In genomic region chr17:4747847-4748246, GRCh38 we compare ENCODE assay signal across 11 cellular contexts. TPM values are rescaled to one million over a fixed set of nuclear protein-coding genes. Genes with fewer than 3 reads are reported as not detected.
A peak's percentile ranks its signal among the peaks of the same experiment; 100 is the strongest.
DNase-seq lines count a peak whose midpoint lies in the region; ATAC-seq and TF ChIP-seq lines count a peak whose summit lies in the region.
"Had no signal": no experiment of that assay in that cellular context is flagged by ENCODE, and none has a peak within 500 bp of the region (broad histone marks: within the 10 kb centered on the region; RNA-seq: fewer than 3 reads in every experiment).

No MANE protein-coding gene starts in this region.

- no peaks in the 10 kb centered on the region for H3K9me3 ChIP-seq in BLaER1
- H3K9me3 ChIP-seq in HEK293 (ENCODE audit: control insufficient read depth, insufficient read depth, low read depth, low read length) = no peaks in the 10 kb centered on the region

- intact Hi-C loops in activated B cell treated with CpG ODN at 0.5 μM for 24 hours (cut with micrococcal nuclease) = no loop called here

- no peaks in the 10 kb centered on the region for H4K20me1 ChIP-seq in BLaER1

- H3K27me3 Mint-ChIP-seq in activated B cell treated with CpG ODN at 0.5 μM for 24 hours = peaks cover 22% of the 10 kb centered on the region
- peaks cover 3 to 19% (median 15%) of the 10 kb centered on the region in 3 donors for H3K27me3 Mint-ChIP-seq in immature natural killer cell (ENCODE audit: low read depth in 3 of 3)

- no peak for TF ChIP-seq CTCF in HEK293 (tag by site-specific recombination; IDR thresholded peaks at IDR 0.05)
- TF ChIP-seq CTCF in activated B cell treated with CpG ODN at 0.5 μM for 24 hours (IDR thresholded peaks at IDR 0.05) = no peak

- CTCF ChIA-PET in HEK293 (lab: Yijun Ruan, JAX) = interaction anchor here (0.9 kb wide), 1 partner anchor 17 kb away, joined by 3 read pairs; the partner anchor contains the start of gene MED11
- CTCF ChIA-PET in activated B cell treated with CpG ODN at 0.5 μM for 24 hours (lab: Charles Lee) = no interaction called here

- POLR2A ChIA-PET in HEK293 (lab: Yijun Ruan, JAX) (no interaction called here), activated B cell treated with CpG ODN at 0.5 μM for 24 hours (lab: Charles Lee) (interaction anchor here (0.7 kb wide), 1 partner anchor 396 kb away, joined by 5 read pairs; no protein-coding TSS in a partner anchor)

- DNase-seq in activated B cell treated with CpG ODN at 0.5 μM for 24 hours (no peak), immature natural killer cell (no peak), NCI-H69 (lab: John Stamatoyannopoulos, UW) (no peak), NCI-H2107 treated with DMSO at 0.1 percent for 48 hours (lab: John Stamatoyannopoulos, UW; ENCODE audit: unreplicated experiment) (no peak), AG08396 (ENCODE audit: low spot score) (no peak)
- DNase-seq in activated CD4-positive, CD25-positive, alpha-beta regulatory T cell treated with anti-CD3 and anti-CD28 coated beads, Interleukin-2, amount 50 U/mL, for 72 hours = no peak
- DNase-seq: HCEC 1CT, kidney glomerular epithelial cell had no signal

- H3K4me1 Mint-ChIP-seq in activated B cell treated with CpG ODN at 0.5 μM for 24 hours (peaks cover 13% of the 10 kb centered on the region), immature natural killer cell (peaks cover 5 to 12% of the 10 kb centered on the region in 2 donors)

- no peaks in the 10 kb centered on the region for H3K36me3 Mint-ChIP-seq in activated B cell treated with CpG ODN at 0.5 μM for 24 hours (ENCODE audit: low read depth)
- no peaks in the 10 kb centered on the region for H3K36me3 Mint-ChIP-seq in immature natural killer cell

- H3K9me3 Mint-ChIP-seq in activated B cell treated with CpG ODN at 0.5 μM for 24 hours (no peaks in the 10 kb centered on the region), immature natural killer cell (no peaks in the 10 kb centered on the region)

- H3K4me1 ChIP-seq in BLaER1 = peaks cover 74% of the 10 kb centered on the region
- H3K4me1 ChIP-seq in HEK293 (ENCODE audit: control insufficient read depth, insufficient read depth, low read length) = no peaks in the 10 kb centered on the region

- peak; percentile 61 for ATAC-seq in activated B cell treated with CpG ODN at 0.5 μM for 24 hours (ENCODE audit: low read depth)

- no peak overlapping the region for H3K9ac ChIP-seq in BLaER1

- H3K36me3 ChIP-seq in BLaER1 (no peaks in the 10 kb centered on the region), HEK293 (ENCODE audit: control insufficient read depth in 2 of 2, insufficient read depth in 1 of 2, low read length in 2 of 2) (no peaks in the 10 kb centered on the region)

- H3K27ac ChIP-seq in BLaER1 = peak overlapping the region; percentile 52
- H3K27ac ChIP-seq in HEK293 (ENCODE audit: extremely low read depth, low read depth, low read length) = no peak overlapping the region

- peaks cover 1% of the 10 kb centered on the region; the same call in 1 of the 2 replicates for H3K27me3 ChIP-seq in BLaER1

- H3K4me3 Mint-ChIP-seq in activated B cell treated with CpG ODN at 0.5 μM for 24 hours = peak overlapping the region; percentile 55
- peak overlapping the region in 3 of 5 donors; percentile 19 to 55 (median 25) for H3K4me3 Mint-ChIP-seq in immature natural killer cell

- peak overlapping the region; percentile 13 for H3K4me3 ChIP-seq in BLaER1
- H3K4me3 ChIP-seq in HEK293 (ENCODE audit: low read depth, low read length) = no peak overlapping the region

- H3K27ac Mint-ChIP-seq in activated B cell treated with CpG ODN at 0.5 μM for 24 hours (no peak overlapping the region), immature natural killer cell (peak overlapping the region in 2 of 6 donors; percentile 25 to 33)

- peak overlapping the region; percentile 66 for H3K4me2 ChIP-seq in BLaER1

TF ChIP-seq in HEK293, 187 proteins besides CTCF, POLR2A, EP300 and RAD21:
- TF ChIP-seq, protein P1, sequence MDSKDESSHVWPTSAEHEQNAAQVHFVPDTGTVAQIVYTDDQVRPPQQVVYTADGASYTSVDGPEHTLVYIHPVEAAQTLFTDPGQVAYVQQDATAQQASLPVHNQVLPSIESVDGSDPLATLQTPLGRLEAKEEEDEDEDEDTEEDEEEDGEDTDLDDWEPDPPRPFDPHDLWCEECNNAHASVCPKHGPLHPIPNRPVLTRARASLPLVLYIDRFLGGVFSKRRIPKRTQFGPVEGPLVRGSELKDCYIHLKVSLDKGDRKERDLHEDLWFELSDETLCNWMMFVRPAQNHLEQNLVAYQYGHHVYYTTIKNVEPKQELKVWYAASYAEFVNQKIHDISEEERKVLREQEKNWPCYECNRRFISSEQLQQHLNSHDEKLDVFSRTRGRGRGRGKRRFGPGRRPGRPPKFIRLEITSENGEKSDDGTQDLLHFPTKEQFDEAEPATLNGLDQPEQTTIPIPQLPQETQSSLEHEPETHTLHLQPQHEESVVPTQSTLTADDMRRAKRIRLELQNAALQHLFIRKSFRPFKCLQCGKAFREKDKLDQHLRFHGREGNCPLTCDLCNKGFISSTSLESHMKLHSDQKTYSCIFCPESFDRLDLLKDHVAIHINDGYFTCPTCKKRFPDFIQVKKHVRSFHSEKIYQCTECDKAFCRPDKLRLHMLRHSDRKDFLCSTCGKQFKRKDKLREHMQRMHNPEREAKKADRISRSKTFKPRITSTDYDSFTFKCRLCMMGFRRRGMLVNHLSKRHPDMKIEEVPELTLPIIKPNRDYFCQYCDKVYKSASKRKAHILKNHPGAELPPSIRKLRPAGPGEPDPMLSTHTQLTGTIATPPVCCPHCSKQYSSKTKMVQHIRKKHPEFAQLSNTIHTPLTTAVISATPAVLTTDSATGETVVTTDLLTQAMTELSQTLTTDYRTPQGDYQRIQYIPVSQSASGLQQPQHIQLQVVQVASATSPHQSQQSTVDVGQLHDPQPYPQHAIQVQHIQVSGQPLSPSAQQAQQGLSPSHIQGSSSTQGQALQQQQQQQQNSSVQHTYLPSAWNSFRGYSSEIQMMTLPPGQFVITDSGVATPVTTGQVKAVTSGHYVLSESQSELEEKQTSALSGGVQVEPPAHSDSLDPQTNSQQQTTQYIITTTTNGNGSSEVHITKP (tag by site-specific recombination; IDR thresholded peaks at IDR 0.05) = 0 out of 2 replicates have a peak, but pooled peaks have one; percentile 19
- TF ChIP-seq GFI1B (tag by site-specific recombination; IDR thresholded peaks at IDR 0.05) = no peak
TF ChIP-seq in HEK293: peak in this region for 1.

RNA-seq across cellular contexts. Expression of gene CXCL16, which starts 8.1 kb away (rescaled TPM):
- total RNA-seq in activated B cell treated with CpG ODN at 0.5 μM for 24 hours = 3.0 and 3.5 TPM in 2 replicates
- polyA plus RNA-seq in immature natural killer cell = 1 to 10 TPM; 1.1 to 2.2 (median 1.1) TPM

RNA-seq across cellular contexts. Expression of gene ZMYND15, which starts 8.2 kb away (rescaled TPM):
- total RNA-seq in activated B cell treated with CpG ODN at 0.5 μM for 24 hours = 0.15 and 0.31 TPM in 2 replicates
- not detected for polyA plus RNA-seq in immature natural killer cell

RNA-seq across cellular contexts. Expression of gene MED11, which starts 16.6 kb away (rescaled TPM):
- total RNA-seq in activated B cell treated with CpG ODN at 0.5 μM for 24 hours = 22.9 and 23.6 TPM in 2 replicates
- polyA plus RNA-seq in immature natural killer cell = 10 to 100 TPM; 26.2 to 52.1 (median 37.6) TPM

RNA-seq across cellular contexts. Expression of gene TM4SF5, which starts 23.8 kb away (rescaled TPM):
- not detected in 2 replicates for total RNA-seq in activated B cell treated with CpG ODN at 0.5 μM for 24 hours
- polyA plus RNA-seq in immature natural killer cell = not detected
- total RNA-seq: epithelial cell of proximal tubule had no signal

RNA-seq across cellular contexts. Expression of gene ARRB2, which starts 37.4 kb away (rescaled TPM):
- 45.1 and 52.0 TPM in 2 replicates for total RNA-seq in activated B cell treated with CpG ODN at 0.5 μM for 24 hours
- 10 to 100 TPM; 46.0 to 70.9 (median 60.4) TPM for polyA plus RNA-seq in immature natural killer cell
